21 cellular contexts compared by ENCODE assay signal in genomic region chr2:241091201-241091600, GRCh38. TPM values are rescaled to one million over a fixed set of nuclear protein-coding genes. Genes with fewer than 3 reads are reported as not detected.
DNase-seq lines count a peak whose midpoint lies in the region; ATAC-seq and TF ChIP-seq lines count a peak whose summit lies in the region.
"Had no signal": no experiment of that assay in that cellular context is flagged by ENCODE, and none has a peak within 500 bp of the region (broad histone marks: within the 10 kb centered on the region; RNA-seq: fewer than 3 reads in every experiment).

No MANE protein-coding gene starts in this region.

- H3K27ac ChIP-seq in esophagus squamous epithelium, result no peak overlapping the region
- H3K27ac ChIP-seq: epithelial cell of prostate, heart left ventricle, thoracic aorta, WERI-Rb-1 had no signal

- TF ChIP-seq CTCF in activated CD8-positive, alpha-beta T cell treated with anti-CD3 and anti-CD28 coated beads for 36 hours (IDR thresholded peaks at IDR 0.05), result no peak
- TF ChIP-seq CTCF in brain (conservative IDR thresholded peaks at IDR 0.05) (no peak), esophagus squamous epithelium (IDR thresholded peaks at IDR 0.05) (no peak)

- WGBS in esophagus squamous epithelium, 2 donors, result 77 to 81% methylated on average over 7 to 9 of the region's 10 CpGs

- CTCF ChIA-PET in activated CD8-positive, alpha-beta T cell treated with anti-CD3 and anti-CD28 coated beads for 36 hours (lab: Charles Lee), result interaction anchor here (0.7 kb wide), 1 partner anchor 12 kb away, joined by 3 read pairs; no protein-coding TSS in a partner anchor
- CTCF ChIA-PET in activated CD8-positive, alpha-beta T cell treated with anti-CD3 and anti-CD28 coated beads, Interleukin-2, amount 10 ng/mL, durations not matched to agents 7 days and 5 days (lab: Charles Lee), result no interaction called here

- H3K9me3 Mint-ChIP-seq in activated CD8-positive, alpha-beta T cell treated with anti-CD3 and anti-CD28 coated beads for 36 hours, result no peaks in the 10 kb centered on the region
- H3K9me3 Mint-ChIP-seq in activated CD8-positive, alpha-beta T cell treated with anti-CD3 and anti-CD28 coated beads, Interleukin-2, amount 10 ng/mL, durations not matched to agents 7 days and 5 days (ENCODE audit: insufficient read depth), result no peaks in the 10 kb centered on the region
- H3K9me3 Mint-ChIP-seq in brain, result peaks cover 0 to 2% (median 0%) of the 10 kb centered on the region in 5 experiments

- H3K36me3 ChIP-seq in esophagus squamous epithelium, result peaks cover 18 to 100% (median 46%) of the 10 kb centered on the region in 3 donors

- peaks cover 0 to 19% (median 0%) of the 10 kb centered on the region in 3 donors for H3K4me1 ChIP-seq in esophagus squamous epithelium

- H3K4me3 ChIP-seq in esophagus squamous epithelium, result no peak overlapping the region
- H3K4me3 ChIP-seq: dorsolateral prefrontal cortex, heart left ventricle, smooth muscle cell, thoracic aorta had no signal

- no peak overlapping the region for H3K4me3 Mint-ChIP-seq in activated CD8-positive, alpha-beta T cell treated with anti-CD3 and anti-CD28 coated beads for 36 hours
- no peak overlapping the region for H3K4me3 Mint-ChIP-seq in activated CD8-positive, alpha-beta T cell treated with anti-CD3 and anti-CD28 coated beads, Interleukin-2, amount 10 ng/mL, durations not matched to agents 7 days and 5 days
- H3K4me3 Mint-ChIP-seq in brain, result no peak overlapping the region

- peak overlapping the region; percentile 52 for H3K27ac Mint-ChIP-seq in activated CD8-positive, alpha-beta T cell treated with anti-CD3 and anti-CD28 coated beads for 36 hours
- no peak overlapping the region for H3K27ac Mint-ChIP-seq in activated CD8-positive, alpha-beta T cell treated with anti-CD3 and anti-CD28 coated beads, Interleukin-2, amount 10 ng/mL, durations not matched to agents 7 days and 5 days
- H3K27ac Mint-ChIP-seq in brain, result peak overlapping the region in 3 of 5 experiments; percentile 4 to 63 (median 27)

- no peak for DNase-seq in activated CD8-positive, alpha-beta T cell treated with anti-CD3 and anti-CD28 coated beads for 36 hours
- DNase-seq in activated CD8-positive, alpha-beta T cell treated with anti-CD3 and anti-CD28 coated beads, Interleukin-2, amount 10 ng/mL, durations not matched to agents 7 days and 5 days, result no peak
- peak; percentile 15 for DNase-seq in putamen (ENCODE audit: low spot score)
- DNase-seq in NCI-H2081 treated with DMSO at 0.1 percent for 48 hours (lab: John Stamatoyannopoulos, UW), result no peak
- no peak for DNase-seq in esophagus squamous epithelium (lab: John Stamatoyannopoulos, UW)
- DNase-seq: ACHN; dorsolateral prefrontal cortex; H7; heart left ventricle; left cardiac atrium; NCI-H1694; retina; RPMI8226; stimulated activated CD4-positive, alpha-beta T cell treated with anti-CD3 and anti-CD28 coated beads, Interleukin-2, amount 100 ng/mL, for 24 hours; WERI-Rb-1 had no signal

- no peaks in the 10 kb centered on the region for H3K27me3 Mint-ChIP-seq in activated CD8-positive, alpha-beta T cell treated with anti-CD3 and anti-CD28 coated beads for 36 hours
- no peaks in the 10 kb centered on the region for H3K27me3 Mint-ChIP-seq in activated CD8-positive, alpha-beta T cell treated with anti-CD3 and anti-CD28 coated beads, Interleukin-2, amount 10 ng/mL, durations not matched to agents 7 days and 5 days (ENCODE audit: low read depth)
- H3K27me3 Mint-ChIP-seq in brain, result no peaks in the 10 kb centered on the region

- TF ChIP-seq POLR2A in GM18505 (IDR thresholded peaks at IDR 0.05; ENCODE audit: borderline replicate concordance, extremely low read depth, insufficient read depth, insufficient read length), result peak; percentile 6
- no peak for TF ChIP-seq POLR2A in esophagus squamous epithelium (IDR thresholded peaks at IDR 0.05)

- H3K27me3 ChIP-seq in esophagus squamous epithelium, result no peaks in the 10 kb centered on the region
- H3K27me3 ChIP-seq: dorsolateral prefrontal cortex, heart left ventricle had no signal

- peaks cover 33% of the 10 kb centered on the region for H3K4me1 Mint-ChIP-seq in activated CD8-positive, alpha-beta T cell treated with anti-CD3 and anti-CD28 coated beads for 36 hours (ENCODE audit: low read depth)
- peaks cover 10% of the 10 kb centered on the region for H3K4me1 Mint-ChIP-seq in activated CD8-positive, alpha-beta T cell treated with anti-CD3 and anti-CD28 coated beads, Interleukin-2, amount 10 ng/mL, durations not matched to agents 7 days and 5 days (ENCODE audit: low read depth)
- H3K4me1 Mint-ChIP-seq in brain, result no peaks in the 10 kb centered on the region

- POLR2A ChIA-PET in activated CD8-positive, alpha-beta T cell treated with anti-CD3 and anti-CD28 coated beads for 36 hours (lab: Charles Lee), result interaction anchor here (1.2 kb wide), 1 partner anchor 9 kb away, joined by 3 read pairs; no protein-coding TSS in a partner anchor
- POLR2A ChIA-PET in activated CD8-positive, alpha-beta T cell treated with anti-CD3 and anti-CD28 coated beads, Interleukin-2, amount 10 ng/mL, durations not matched to agents 7 days and 5 days (lab: Charles Lee), result no interaction called here

- no peak for ATAC-seq in activated CD8-positive, alpha-beta T cell treated with anti-CD3 and anti-CD28 coated beads for 36 hours
- no peak for ATAC-seq in activated CD8-positive, alpha-beta T cell treated with anti-CD3 and anti-CD28 coated beads, Interleukin-2, amount 10 ng/mL, durations not matched to agents 7 days and 5 days
- ATAC-seq in GM18505 (IDR thresholded peaks at IDR 0.05; ENCODE audit: unreplicated experiment) (no peak), GM21786 (IDR thresholded peaks at IDR 0.05; ENCODE audit: unreplicated experiment) (no peak)
- ATAC-seq: heart left ventricle, left cardiac atrium had no signal

- H3K9me3 ChIP-seq in esophagus squamous epithelium, result no peaks in the 10 kb centered on the region
- H3K9me3 ChIP-seq: heart left ventricle, thoracic aorta had no signal

- peaks cover 61% of the 10 kb centered on the region for H3K36me3 Mint-ChIP-seq in activated CD8-positive, alpha-beta T cell treated with anti-CD3 and anti-CD28 coated beads for 36 hours (ENCODE audit: low read depth)
- peaks cover 49% of the 10 kb centered on the region for H3K36me3 Mint-ChIP-seq in activated CD8-positive, alpha-beta T cell treated with anti-CD3 and anti-CD28 coated beads, Interleukin-2, amount 10 ng/mL, durations not matched to agents 7 days and 5 days (ENCODE audit: low read depth)
- H3K36me3 Mint-ChIP-seq in brain, result peaks cover 63% of the 10 kb centered on the region

- intact Hi-C loops in activated CD8-positive, alpha-beta T cell treated with anti-CD3 and anti-CD28 coated beads for 36 hours (cut with micrococcal nuclease), result no loop called here
- intact Hi-C loops in esophagus squamous epithelium (cut with DNase I), result no loop called here

RNA-seq across cellular contexts. Expression of gene MTERF4, which starts 10.9 kb away (rescaled TPM):
- total RNA-seq in activated CD8-positive, alpha-beta T cell treated with anti-CD3 and anti-CD28 coated beads for 36 hours, result 10 to 100 TPM; 33.2 to 36.6 TPM
- total RNA-seq in activated CD8-positive, alpha-beta T cell treated with anti-CD3 and anti-CD28 coated beads, Interleukin-2, amount 10 ng/mL, durations not matched to agents 7 days and 5 days, result 10 to 100 TPM; 24.1 to 26.3 TPM
- 14.2 TPM for polyA plus RNA-seq in brain (ENCODE audit: insufficient read depth, low read depth, low replicate concordance)
- total RNA-seq in esophagus squamous epithelium, result 10 to 100 TPM; 27.7 to 37.0 (median 35.4) TPM

RNA-seq across cellular contexts. Expression of gene PASK, which starts 58.1 kb away (rescaled TPM):
- 10 to 100 TPM; 71.3 to 74.8 TPM for total RNA-seq in activated CD8-positive, alpha-beta T cell treated with anti-CD3 and anti-CD28 coated beads for 36 hours
- total RNA-seq in activated CD8-positive, alpha-beta T cell treated with anti-CD3 and anti-CD28 coated beads, Interleukin-2, amount 10 ng/mL, durations not matched to agents 7 days and 5 days, result 10 to 100 TPM; 46.7 to 52.4 TPM
- 6.2 TPM for polyA plus RNA-seq in brain (ENCODE audit: insufficient read depth, low read depth, low replicate concordance)
- 1 to 10 TPM; 3.4 to 8.9 (median 5.6) TPM for total RNA-seq in esophagus squamous epithelium

RNA-seq across cellular contexts. Expression of gene PPP1R7, which starts 59.1 kb away (rescaled TPM):
- 10 to 100 TPM; 82.9 to 88.7 TPM for total RNA-seq in activated CD8-positive, alpha-beta T cell treated with anti-CD3 and anti-CD28 coated beads for 36 hours
- 10 to 100 TPM; 90.8 to 97.2 TPM for total RNA-seq in activated CD8-positive, alpha-beta T cell treated with anti-CD3 and anti-CD28 coated beads, Interleukin-2, amount 10 ng/mL, durations not matched to agents 7 days and 5 days
- polyA plus RNA-seq in brain (ENCODE audit: insufficient read depth, low read depth, low replicate concordance), result 116 TPM
- total RNA-seq in esophagus squamous epithelium, result 100 to 1,000 TPM in 1 of 4 donors, 10 to 100 TPM in 3; 53.5 to 108 (median 63.3) TPM

Comparison
In these comparisons a context has a peak if more than half of its experiments do, and no peak if none do; other contexts are left out.
1. RNA of gene PASK, which starts 58.1 kb away (total RNA-seq): 71.3 to 74.8 TPM in activated CD8-positive, alpha-beta T cell treated with anti-CD3 and anti-CD28 coated beads for 36 hours and 46.7 to 52.4 TPM in activated CD8-positive, alpha-beta T cell treated with anti-CD3 and anti-CD28 coated beads, Interleukin-2, amount 10 ng/mL, durations not matched to agents 7 days and 5 days; 3.4 to 8.9 TPM in esophagus squamous epithelium; every median in the first group is over 4 times any median in the second.